In the genomic region with DNA sequence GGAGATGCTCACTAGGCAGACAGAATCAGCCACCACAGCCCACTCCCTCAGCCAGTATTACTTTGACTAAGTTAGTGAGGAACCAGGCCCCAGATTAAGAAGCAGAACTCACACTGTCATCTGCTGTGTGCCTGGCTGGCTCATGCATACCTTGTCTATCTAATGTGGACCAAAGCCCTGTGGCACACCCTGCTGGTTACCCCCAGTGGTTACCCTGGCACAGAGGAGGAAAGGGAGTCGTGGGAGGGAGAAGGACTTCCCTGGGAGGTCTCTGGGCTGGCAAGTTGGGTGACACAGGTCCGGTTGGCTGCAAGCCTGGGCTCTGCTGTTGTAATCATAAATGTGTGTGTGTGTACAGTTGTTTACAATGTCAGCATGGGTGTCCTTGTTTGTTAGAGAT, we compare ENCODE assay signal across 8 cellular contexts. TPM values are rescaled to one million over a fixed set of nuclear protein-coding genes. Genes with fewer than 3 reads are reported as not detected.
DNase-seq lines count a peak whose midpoint lies in the region; ATAC-seq and TF ChIP-seq lines count a peak whose summit lies in the region.

No MANE protein-coding gene starts in this region.

- DNase-seq in MCF 10A (ENCODE audit: unreplicated experiment) (peak; percentile 72), breast epithelium (ENCODE audit: low spot score in 2 of 2) (no peak), KBM-7 (peak; percentile 37), globus pallidus (ENCODE audit: low spot score) (peak; percentile 59), testis (no peak)
- peak; percentile 56 for DNase-seq in activated CD4-positive, alpha-beta memory T cell treated with anti-CD3 and anti-CD28 coated beads, Interleukin-2, amount 10 ng/mL, durations not matched to agents 7 days and 5 days

- WGBS in testis, 2 donors, result 40 to 49% methylated on average over 1 to 2 of the region's 2 CpGs

- no peaks in the 10 kb centered on the region for H3K9me3 Mint-ChIP-seq in MCF 10A (ENCODE audit: unreplicated experiment)
- no peaks in the 10 kb centered on the region for H3K9me3 Mint-ChIP-seq in activated CD4-positive, alpha-beta memory T cell treated with anti-CD3 and anti-CD28 coated beads, Interleukin-2, amount 10 ng/mL, durations not matched to agents 7 days and 5 days
- H3K9me3 Mint-ChIP-seq in stimulated activated memory B cell treated with anti-CD40 and anti-IgM and Interleukin-4, amounts not matched to agents 10 μg/mL and 1 μg/mL and 100 μg/mL, for 72 hours, result no peaks in the 10 kb centered on the region

- H3K27ac ChIP-seq in breast epithelium (peak overlapping the region in 1 of 2 donors; percentile 34), testis (no peak overlapping the region)

- no peak overlapping the region for H3K4me3 Mint-ChIP-seq in MCF 10A (ENCODE audit: unreplicated experiment)
- peak overlapping the region; percentile 43 for H3K4me3 Mint-ChIP-seq in activated CD4-positive, alpha-beta memory T cell treated with anti-CD3 and anti-CD28 coated beads, Interleukin-2, amount 10 ng/mL, durations not matched to agents 7 days and 5 days
- no peak overlapping the region for H3K4me3 Mint-ChIP-seq in stimulated activated memory B cell treated with anti-CD40 and anti-IgM and Interleukin-4, amounts not matched to agents 10 μg/mL and 1 μg/mL and 100 μg/mL, for 72 hours

- no TSS peak for BruUV-seq in MCF 10A (replicated peaks; lab: Mats Ljungman, UMichigan)

- H3K36me3 Mint-ChIP-seq in MCF 10A (ENCODE audit: insufficient read depth, unreplicated experiment), result peaks cover 7% of the 10 kb centered on the region
- H3K36me3 Mint-ChIP-seq in activated CD4-positive, alpha-beta memory T cell treated with anti-CD3 and anti-CD28 coated beads, Interleukin-2, amount 10 ng/mL, durations not matched to agents 7 days and 5 days (ENCODE audit: low read depth), result peaks cover 27% of the 10 kb centered on the region
- H3K36me3 Mint-ChIP-seq in stimulated activated memory B cell treated with anti-CD40 and anti-IgM and Interleukin-4, amounts not matched to agents 10 μg/mL and 1 μg/mL and 100 μg/mL, for 72 hours, result no peaks in the 10 kb centered on the region

- TF ChIP-seq POLR2A in breast epithelium (IDR thresholded peaks at IDR 0.05) (no peak), testis (IDR thresholded peaks at IDR 0.05) (no peak)

- no peaks in the 10 kb centered on the region for H3K4me1 Mint-ChIP-seq in MCF 10A (ENCODE audit: insufficient read depth, unreplicated experiment)
- peaks cover 70% of the 10 kb centered on the region for H3K4me1 Mint-ChIP-seq in activated CD4-positive, alpha-beta memory T cell treated with anti-CD3 and anti-CD28 coated beads, Interleukin-2, amount 10 ng/mL, durations not matched to agents 7 days and 5 days
- H3K4me1 Mint-ChIP-seq in stimulated activated memory B cell treated with anti-CD40 and anti-IgM and Interleukin-4, amounts not matched to agents 10 μg/mL and 1 μg/mL and 100 μg/mL, for 72 hours, result peaks cover 7% of the 10 kb centered on the region

- TF ChIP-seq CTCF in MCF 10A (IDR thresholded peaks at IDR 0.05; ENCODE audit: unreplicated experiment), result no peak
- peak in 1 of 3 donors; percentile 35 for TF ChIP-seq CTCF in breast epithelium (IDR thresholded peaks at IDR 0.05)
- TF ChIP-seq CTCF in testis (IDR thresholded peaks at IDR 0.05), result no peak

- H3K4me1 ChIP-seq in breast epithelium (no peaks in the 10 kb centered on the region), testis (no peaks in the 10 kb centered on the region)

- in situ Hi-C loops in KBM-7 (cut with MboI; ENCODE audit: low pct_unique_long_range_greater_than_20kb, low sequenced_read_pairs), result no loop called here

- intact Hi-C loops in MCF 10A (cut with micrococcal nuclease) (loop anchor here (1.0 to 2.0 kb wide), 2 partner anchors 86 to 147 kb away; no protein-coding TSS in a partner anchor), breast epithelium (cut with DNase I; ENCODE audit: low total_unique reads) (no loop called here), testis (cut with DNase I; ENCODE audit: low total_unique reads) (no loop called here)

- H3K27ac Mint-ChIP-seq in MCF 10A (ENCODE audit: low read depth, unreplicated experiment), result no peak overlapping the region
- peak overlapping the region; percentile 92 for H3K27ac Mint-ChIP-seq in activated CD4-positive, alpha-beta memory T cell treated with anti-CD3 and anti-CD28 coated beads, Interleukin-2, amount 10 ng/mL, durations not matched to agents 7 days and 5 days
- no peak overlapping the region for H3K27ac Mint-ChIP-seq in stimulated activated memory B cell treated with anti-CD40 and anti-IgM and Interleukin-4, amounts not matched to agents 10 μg/mL and 1 μg/mL and 100 μg/mL, for 72 hours

- H3K36me3 ChIP-seq in breast epithelium (no peaks in the 10 kb centered on the region), testis (ENCODE audit: low read depth, missing control alignments) (no peaks in the 10 kb centered on the region)

- H3K27me3 Mint-ChIP-seq in MCF 10A (ENCODE audit: insufficient read depth, unreplicated experiment), result no peaks in the 10 kb centered on the region
- no peaks in the 10 kb centered on the region for H3K27me3 Mint-ChIP-seq in activated CD4-positive, alpha-beta memory T cell treated with anti-CD3 and anti-CD28 coated beads, Interleukin-2, amount 10 ng/mL, durations not matched to agents 7 days and 5 days
- H3K27me3 Mint-ChIP-seq in stimulated activated memory B cell treated with anti-CD40 and anti-IgM and Interleukin-4, amounts not matched to agents 10 μg/mL and 1 μg/mL and 100 μg/mL, for 72 hours, result no peaks in the 10 kb centered on the region

- H3K27me3 ChIP-seq in breast epithelium (no peaks in the 10 kb centered on the region), testis (no peaks in the 10 kb centered on the region)

- ATAC-seq in stimulated activated memory B cell treated with anti-CD40 and anti-IgM and Interleukin-4, amounts not matched to agents 10 μg/mL and 1 μg/mL and 100 μg/mL, for 72 hours, result peak; percentile 71
- no peak for ATAC-seq in GM19324 (IDR thresholded peaks at IDR 0.05; ENCODE audit: low FRiP score, unreplicated experiment)

- H3K4me3 ChIP-seq in breast epithelium, result no peak overlapping the region
- no peak overlapping the region for H3K4me3 ChIP-seq in testis

- H3K9me3 ChIP-seq in breast epithelium (no peaks in the 10 kb centered on the region), testis (no peaks in the 10 kb centered on the region)

- POLR2A ChIA-PET in MCF 10A (lab: Yijun Ruan, JAX), result no interaction called here
- POLR2A ChIA-PET in activated CD4-positive, alpha-beta memory T cell treated with anti-CD3 and anti-CD28 coated beads, Interleukin-2, amount 10 ng/mL, durations not matched to agents 7 days and 5 days (lab: Charles Lee), result interaction anchor here (1.0 to 1.3 kb wide), 3 partner anchors 26 to 86 kb away, joined by 3 to 4 read pairs (median 3); no protein-coding TSS in a partner anchor

- CTCF ChIA-PET in MCF 10A (lab: Yijun Ruan, JAX), result interaction anchor here (0.8 kb wide), 1 partner anchor 88 kb away, joined by 4 read pairs; no protein-coding TSS in a partner anchor
- CTCF ChIA-PET in activated CD4-positive, alpha-beta memory T cell treated with anti-CD3 and anti-CD28 coated beads, Interleukin-2, amount 10 ng/mL, durations not matched to agents 7 days and 5 days (lab: Charles Lee), result interaction anchor here (1.1 to 4.0 kb wide), 5 partner anchors 19 to 86 kb away, joined by 3 to 25 read pairs (median 9); no protein-coding TSS in a partner anchor

RNA-seq across cellular contexts. Expression of a gene that starts 7.5 kb away (rescaled TPM):
- total RNA-seq in MCF 10A (2022) (not detected in 2 replicates), breast epithelium (under 1 TPM in 2 of 3 donors, not detected in 1; 0.15 to 0.16 TPM), testis (1 to 10 TPM in 1 of 2 donors, under 1 TPM in 1; 0.55 to 1.1 TPM)
- total RNA-seq in activated CD4-positive, alpha-beta memory T cell treated with anti-CD3 and anti-CD28 coated beads, Interleukin-2, amount 10 ng/mL, durations not matched to agents 7 days and 5 days, result under 1 TPM; 0.13 to 0.15 TPM
- 0.22 TPM for polyA plus RNA-seq in testis (ENCODE audit: insufficient read depth, low read depth, low replicate concordance)

Comparison
In these comparisons a context has a peak if more than half of its experiments do, and no peak if none do; other contexts are left out.
1. DNase-seq: peak in MCF 10A (single experiment), KBM-7 (single experiment), activated CD4-positive, alpha-beta memory T cell treated with anti-CD3 and anti-CD28 coated beads, Interleukin-2, amount 10 ng/mL, durations not matched to agents 7 days and 5 days (single experiment) and globus pallidus (single experiment); none in breast epithelium (0 of 2) and testis (single experiment).